In the genomic region with DNA sequence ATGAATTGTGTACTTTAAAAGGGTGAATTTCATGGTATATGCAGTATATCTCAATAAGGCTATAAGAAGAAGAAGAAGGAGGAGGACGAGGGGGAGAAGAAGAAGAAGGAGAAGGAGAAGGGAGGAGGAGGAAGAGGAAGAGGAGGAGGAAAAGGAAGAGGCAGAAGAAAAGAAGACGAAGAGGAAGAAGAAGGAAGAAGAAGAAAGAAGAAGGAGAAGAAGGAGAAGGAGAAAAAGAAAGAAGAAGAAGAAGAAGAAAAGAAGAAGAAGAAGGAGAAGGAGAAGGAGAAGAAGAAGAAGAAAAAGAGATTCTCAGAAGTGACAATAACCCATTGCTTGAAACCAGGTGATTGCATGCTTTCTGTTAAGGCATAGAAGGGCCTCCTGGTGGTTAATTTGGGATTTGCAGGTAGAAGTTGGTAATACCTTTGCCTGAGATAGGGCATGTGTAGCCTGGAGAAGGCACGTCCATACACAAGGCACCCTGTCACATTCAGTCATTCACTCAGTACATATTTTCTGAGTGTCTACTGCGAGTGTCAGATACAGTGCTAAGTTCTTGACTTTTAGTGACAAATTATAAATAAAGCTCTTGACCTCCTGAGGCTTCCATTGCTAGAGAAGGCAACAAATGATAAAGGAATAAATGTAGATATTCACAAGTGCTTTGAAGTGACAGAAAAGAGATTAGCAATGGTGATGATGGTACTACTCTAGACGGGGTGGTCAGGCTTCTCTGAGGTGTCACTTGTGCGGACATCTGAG, we compare ENCODE assay signal across 9 cellular contexts.
DNase-seq lines count a peak whose midpoint lies in the region; ATAC-seq and TF ChIP-seq lines count a peak whose summit lies in the region.
"Had no signal": no experiment of that assay in that cellular context is flagged by ENCODE, and none has a peak within 500 bp of the region (broad histone marks: within the 10 kb centered on the region; RNA-seq: fewer than 3 reads in every experiment).

No MANE protein-coding gene starts in this region.

- H3K36me3 ChIP-seq in esophagus muscularis mucosa = no peaks in the 10 kb centered on the region

- no peak for TF ChIP-seq POLR2A in esophagus muscularis mucosa (IDR thresholded peaks at IDR 0.05; ENCODE audit: low read depth)

- H3K27me3 ChIP-seq in esophagus muscularis mucosa = no peaks in the 10 kb centered on the region

- no peak overlapping the region for H3K27ac Mint-ChIP-seq in activated T-cell treated with anti-CD3 and anti-CD28 coated beads, Interleukin-2, amount 50 U/mL, for 72 hours
- H3K27ac Mint-ChIP-seq: activated naive CD8-positive, alpha-beta T cell had no signal

- H3K27ac ChIP-seq in esophagus muscularis mucosa (replicated peaks in 1 of 4) = no peak overlapping the region
- H3K27ac ChIP-seq in substantia nigra (ENCODE audit: low read depth, low read length, poor library complexity, severe bottlenecking) = no peak overlapping the region

- H3K4me1 ChIP-seq in esophagus muscularis mucosa = no peaks in the 10 kb centered on the region

- peak in 1 of 3 experiments; percentile 11 for TF ChIP-seq CTCF in esophagus muscularis mucosa (IDR thresholded peaks at IDR 0.05)

- no peak overlapping the region for H3K4me3 Mint-ChIP-seq in activated T-cell treated with anti-CD3 and anti-CD28 coated beads, Interleukin-2, amount 50 U/mL, for 72 hours
- H3K4me3 Mint-ChIP-seq: activated naive CD8-positive, alpha-beta T cell had no signal

- no peak for TF ChIP-seq EP300 in esophagus muscularis mucosa (IDR thresholded peaks at IDR 0.05)

- peaks cover 2 to 4% of the 10 kb centered on the region in 2 donors for H3K9me3 Mint-ChIP-seq in activated T-cell treated with anti-CD3 and anti-CD28 coated beads, Interleukin-2, amount 50 U/mL, for 72 hours

- H3K27me3 Mint-ChIP-seq in activated T-cell treated with anti-CD3 and anti-CD28 coated beads, Interleukin-2, amount 50 U/mL, for 72 hours (ENCODE audit: low read depth) = no peaks in the 10 kb centered on the region
- H3K27me3 Mint-ChIP-seq: activated naive CD8-positive, alpha-beta T cell had no signal

- WGBS in esophagus muscularis mucosa = 83% methylated on average over 6 of the region's 6 CpGs

- intact Hi-C loops in esophagus muscularis mucosa (cut with DNase I) = no loop called here

- peak; percentile 15 to 16 for DNase-seq in activated T-cell treated with anti-CD3 and anti-CD28 coated beads, Interleukin-2, amount 50 U/mL, for 72 hours
- DNase-seq in activated T-cell treated with anti-CD3 and anti-CD28 coated beads, Interleukin-2, amount 50 U/mL, for 1 hour = no peak
- peak; percentile 46 to 82 for DNase-seq in NCI-H526 (lab: John Stamatoyannopoulos, UW)
- DNase-seq in esophagus muscularis mucosa (ENCODE audit: extremely low spot score) = no peak
- DNase-seq in T1000 (lab: John Stamatoyannopoulos, UW) = no peak
- no peak for DNase-seq in substantia nigra (lab: John Stamatoyannopoulos, UW)

- no peak for ATAC-seq in activated T-cell treated with anti-CD3 and anti-CD28 coated beads, Interleukin-2, amount 50 U/mL, for 72 hours (replicated peaks in 1 of 2)
- peak; percentile 90 for ATAC-seq in HG02759 (IDR thresholded peaks at IDR 0.05; ENCODE audit: unreplicated experiment)
- peak; percentile 60 for ATAC-seq in esophagus mucosa

- H3K9me3 ChIP-seq in esophagus muscularis mucosa = no peaks in the 10 kb centered on the region

- no peaks in the 10 kb centered on the region for H3K4me1 Mint-ChIP-seq in activated T-cell treated with anti-CD3 and anti-CD28 coated beads, Interleukin-2, amount 50 U/mL, for 72 hours (ENCODE audit: low read depth)

- no peaks in the 10 kb centered on the region for H3K36me3 Mint-ChIP-seq in activated T-cell treated with anti-CD3 and anti-CD28 coated beads, Interleukin-2, amount 50 U/mL, for 72 hours (ENCODE audit: insufficient read depth in 2 of 2)
- H3K36me3 Mint-ChIP-seq: activated naive CD8-positive, alpha-beta T cell had no signal

- H3K4me3 ChIP-seq in esophagus muscularis mucosa = no peak overlapping the region

Comparison
In these comparisons a context has a peak if more than half of its experiments do, and no peak if none do; other contexts are left out.
1. DNase-seq: peak in activated T-cell treated with anti-CD3 and anti-CD28 coated beads, Interleukin-2, amount 50 U/mL, for 72 hours (2 of 2) and NCI-H526 (2 of 2); none in activated T-cell treated with anti-CD3 and anti-CD28 coated beads, Interleukin-2, amount 50 U/mL, for 1 hour (single experiment), esophagus muscularis mucosa (single experiment), T1000 (single experiment) and substantia nigra (0 of 49).
2. ATAC-seq: peak in HG02759 (single experiment) and esophagus mucosa (single experiment); none in activated T-cell treated with anti-CD3 and anti-CD28 coated beads, Interleukin-2, amount 50 U/mL, for 72 hours (0 of 2).